ENCODE assay signal across 25 cellular contexts in the genomic region with DNA sequence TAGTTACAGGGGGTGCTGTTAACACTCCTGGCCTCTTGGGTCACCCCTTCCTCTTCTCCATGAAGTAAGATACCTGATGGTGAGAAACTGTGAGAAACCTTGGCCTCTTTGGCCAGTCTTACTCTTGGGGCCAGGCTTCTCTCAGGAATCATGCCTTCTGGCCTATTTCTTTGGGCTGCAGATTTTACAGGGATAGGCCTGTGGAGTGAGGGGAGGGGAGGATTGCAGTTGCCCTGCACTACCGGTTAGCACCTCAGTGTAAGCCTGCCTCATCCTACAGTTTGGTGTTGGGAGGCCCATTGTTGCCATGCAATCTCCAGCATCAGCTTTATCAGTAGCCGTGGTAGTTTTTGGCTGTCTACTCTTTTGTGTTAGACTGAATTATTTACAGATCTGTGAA. TPM values are rescaled to one million over a fixed set of nuclear protein-coding genes. Genes with fewer than 3 reads are reported as not detected.
A peak's percentile ranks its signal among the peaks of the same experiment; 100 is the strongest.
DNase-seq lines count a peak whose midpoint lies in the region; ATAC-seq, FAIRE-seq and TF ChIP-seq lines count a peak whose summit lies in the region.
"Had no signal": no experiment of that assay in that cellular context is flagged by ENCODE, and none has a peak within 500 bp of the region (broad histone marks: within the 10 kb centered on the region; RNA-seq: fewer than 3 reads in every experiment).

No MANE protein-coding gene starts in this region.

- H3K9ac ChIP-seq in endodermal cell (ENCODE audit: extremely low read depth, low read length, poor library complexity, severe bottlenecking): no peak overlapping the region
- H3K9ac ChIP-seq: BLaER1 treated with 17β-estradiol and CSF1 and Interleukin-3, amounts not matched to agents 10 nM and 100 nM had no signal

- POLR2A ChIA-PET in WTC11 (lab: Charles Lee): interaction anchor here (0.7 kb wide), 1 partner anchor 357 kb away, joined by 5 read pairs; no protein-coding TSS in a partner anchor

- FAIRE-seq in RCC 7860 (lab: Jason Lieb, UNC): no peak
- FAIRE-seq: A204.1, D721Med, G401.6, GM19239, H54 had no signal

- no peak for TF ChIP-seq CTCF in left ventricle myocardium inferior (IDR thresholded peaks at IDR 0.05; ENCODE audit: borderline replicate concordance)
- TF ChIP-seq CTCF in WTC11 (IDR thresholded peaks at IDR 0.05): no peak
- TF ChIP-seq CTCF in endodermal cell (conservative IDR thresholded peaks at IDR 0.05): peak; percentile 25

- WGBS in endodermal cell (ENCODE audit: insufficient coverage in 1 of 2, insufficient read length in 1 of 2), 2 experiments: 50 to 83% methylated on average over 1 to 2 of the region's 2 CpGs

- H3K27ac Mint-ChIP-seq in WTC11 (no peak overlapping the region), endodermal cell (no peak overlapping the region)
- H3K27ac Mint-ChIP-seq: CD14-positive monocyte; CD4-positive, alpha-beta T cell; CD8-positive, alpha-beta memory T cell; HFFc6 had no signal

- H3K4me3 ChIP-seq in left ventricle myocardium inferior (no peak overlapping the region), endodermal cell (ENCODE audit: low read length) (no peak overlapping the region)
- H3K4me3 ChIP-seq: BLaER1 treated with 17β-estradiol and CSF1 and Interleukin-3, amounts not matched to agents 10 nM and 100 nM; HAP-1 had no signal

- peaks cover 13% of the 10 kb centered on the region for H3K4me1 Mint-ChIP-seq in WTC11
- H3K4me1 Mint-ChIP-seq in endodermal cell: peaks cover 25% of the 10 kb centered on the region

- H3K27me3 Mint-ChIP-seq in WTC11 (ENCODE audit: low read depth) (no peaks in the 10 kb centered on the region), endodermal cell (ENCODE audit: insufficient read depth) (no peaks in the 10 kb centered on the region)
- H3K27me3 Mint-ChIP-seq: CD4-positive, alpha-beta T cell had no signal

- peak overlapping the region; percentile 25 for H3K27ac ChIP-seq in left ventricle myocardium inferior (replicated peaks)
- H3K27ac ChIP-seq in endodermal cell (ENCODE audit: low read depth, low read length): no peak overlapping the region
- H3K27ac ChIP-seq: 22Rv1; BLaER1 treated with 17β-estradiol and CSF1 and Interleukin-3, amounts not matched to agents 10 nM and 100 nM had no signal

- H3K36me3 ChIP-seq in left ventricle myocardium inferior (no peaks in the 10 kb centered on the region), endodermal cell (ENCODE audit: control insufficient read depth, insufficient read depth, low read length) (no peaks in the 10 kb centered on the region)
- H3K36me3 ChIP-seq: BE2C, HAP-1 had no signal

- CTCF ChIA-PET in WTC11 (lab: Charles Lee): no interaction called here

- no peaks in the 10 kb centered on the region for H3K4me1 ChIP-seq in left ventricle myocardium inferior
- peaks cover 7% of the 10 kb centered on the region for H3K4me1 ChIP-seq in endodermal cell (ENCODE audit: control insufficient read depth, insufficient read depth, low read length)
- H3K4me1 ChIP-seq: BE2C had no signal

- no peaks in the 10 kb centered on the region; the same call in 1 of the 2 replicates for H3K36me3 Mint-ChIP-seq in WTC11
- H3K36me3 Mint-ChIP-seq in endodermal cell (ENCODE audit: low read depth): no peaks in the 10 kb centered on the region
- H3K36me3 Mint-ChIP-seq: CD14-positive monocyte had no signal

- no peaks in the 10 kb centered on the region for H3K9me3 Mint-ChIP-seq in WTC11
- no peaks in the 10 kb centered on the region for H3K9me3 Mint-ChIP-seq in endodermal cell
- H3K9me3 Mint-ChIP-seq: CD14-positive monocyte; CD4-positive, alpha-beta T cell; CD8-positive, alpha-beta memory T cell; HFFc6 had no signal

- no peak for ATAC-seq in Right ventricle myocardium superior (ENCODE audit: poor library complexity)
- ATAC-seq in WTC11: peak; percentile 89
- no peak for ATAC-seq in HG02870 (IDR thresholded peaks at IDR 0.05; ENCODE audit: unreplicated experiment)

- H3K9me3 ChIP-seq in left ventricle myocardium inferior (replicated peaks): no peaks in the 10 kb centered on the region
- no peaks in the 10 kb centered on the region for H3K9me3 ChIP-seq in endodermal cell (ENCODE audit: control insufficient read depth, low read length)
- H3K9me3 ChIP-seq: BE2C; BLaER1 treated with 17β-estradiol and CSF1 and Interleukin-3, amounts not matched to agents 10 nM and 100 nM; HAP-1 had no signal

- H3K4me3 Mint-ChIP-seq in WTC11 (no peak overlapping the region), endodermal cell (no peak overlapping the region)
- H3K4me3 Mint-ChIP-seq: CD14-positive monocyte; CD4-positive, alpha-beta T cell; CD8-positive, alpha-beta memory T cell; HFFc6 had no signal

- DNase-seq in left ventricle myocardium inferior (no peak), Right ventricle myocardium superior (no peak), WTC11 (ENCODE audit: low spot score) (no peak), endodermal cell (peak; percentile 58), islet precursor cell (peak; percentile 56), glomerular visceral epithelial cell (ENCODE audit: extremely low spot score) (no peak), RCC 7860 (ENCODE audit: low spot score) (no peak)
- DNase-seq: AML-193; BE2C; CD4-positive, alpha-beta T cell; CD8-positive, alpha-beta memory T cell; DMS 273 treated with DMSO at 0.1 percent for 48 hours; DMS79 treated with DMSO at 0.1 percent for 48 hours; GOT3; HFFc6 had no signal

- H3K27me3 ChIP-seq in left ventricle myocardium inferior (ENCODE audit: low read depth) (no peaks in the 10 kb centered on the region), endodermal cell (ENCODE audit: control insufficient read depth, insufficient read depth, low read length, poor library complexity, severe bottlenecking) (no peaks in the 10 kb centered on the region)
- H3K27me3 ChIP-seq: BE2C; BLaER1 treated with 17β-estradiol and CSF1 and Interleukin-3, amounts not matched to agents 10 nM and 100 nM had no signal

- intact Hi-C loops in left ventricle myocardium inferior (cut with micrococcal nuclease) (no loop called here), Right ventricle myocardium superior (cut with DNase I) (no loop called here)

TF ChIP-seq in WTC11, 78 proteins besides CTCF, POLR2A, EP300 and RAD21:
- TF ChIP-seq, protein P1, sequence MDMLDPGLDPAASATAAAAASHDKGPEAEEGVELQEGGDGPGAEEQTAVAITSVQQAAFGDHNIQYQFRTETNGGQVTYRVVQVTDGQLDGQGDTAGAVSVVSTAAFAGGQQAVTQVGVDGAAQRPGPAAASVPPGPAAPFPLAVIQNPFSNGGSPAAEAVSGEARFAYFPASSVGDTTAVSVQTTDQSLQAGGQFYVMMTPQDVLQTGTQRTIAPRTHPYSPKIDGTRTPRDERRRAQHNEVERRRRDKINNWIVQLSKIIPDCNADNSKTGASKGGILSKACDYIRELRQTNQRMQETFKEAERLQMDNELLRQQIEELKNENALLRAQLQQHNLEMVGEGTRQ (CRISPR knock-in tag; IDR thresholded peaks at IDR 0.05): no peak
- TF ChIP-seq IRF1 (CRISPR knock-in tag; IDR thresholded peaks at IDR 0.05): no peak
- no peak for TF ChIP-seq SOX15 (CRISPR knock-in tag; IDR thresholded peaks at IDR 0.05)
- no peak for TF ChIP-seq ZBTB21 (CRISPR knock-in tag; IDR thresholded peaks at IDR 0.05; ENCODE audit: borderline replicate concordance)
- no peak for TF ChIP-seq NR3C1 (CRISPR knock-in tag; conservative IDR thresholded peaks at IDR 0.05; ENCODE audit: low read depth)
- TF ChIP-seq, protein P2, sequence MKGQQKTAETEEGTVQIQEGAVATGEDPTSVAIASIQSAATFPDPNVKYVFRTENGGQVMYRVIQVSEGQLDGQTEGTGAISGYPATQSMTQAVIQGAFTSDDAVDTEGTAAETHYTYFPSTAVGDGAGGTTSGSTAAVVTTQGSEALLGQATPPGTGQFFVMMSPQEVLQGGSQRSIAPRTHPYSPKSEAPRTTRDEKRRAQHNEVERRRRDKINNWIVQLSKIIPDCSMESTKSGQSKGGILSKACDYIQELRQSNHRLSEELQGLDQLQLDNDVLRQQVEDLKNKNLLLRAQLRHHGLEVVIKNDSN (CRISPR knock-in tag; IDR thresholded peaks at IDR 0.05): no peak
- TF ChIP-seq FOXJ3 (CRISPR knock-in tag; IDR thresholded peaks at IDR 0.05; ENCODE audit: borderline replicate concordance): no peak
- no peak for TF ChIP-seq NR1H2 (CRISPR knock-in tag; IDR thresholded peaks at IDR 0.05)

RNA-seq across cellular contexts. Expression of gene PGRMC2, which starts 7.6 kb away (rescaled TPM):
- total RNA-seq in left ventricle myocardium inferior (65.4 TPM), Right ventricle myocardium superior (58.4 TPM), WTC11 (2021) (68.2 to 70.9 TPM (median 70.0 TPM) in 3 replicates), endodermal cell (10 to 100 TPM; 57.0 to 68.5 TPM)
- polyA plus RNA-seq in endodermal cell (2013, experiment 1 of 2): 68.7 TPM
- polyA plus RNA-seq in endodermal cell (2013, experiment 2 of 2): 70.6 TPM

Comparison
In these comparisons a context has a peak if more than half of its experiments do, and no peak if none do; other contexts are left out.
1. DNase-seq: peak in endodermal cell (single experiment) and islet precursor cell (single experiment); none in left ventricle myocardium inferior (single experiment), Right ventricle myocardium superior (single experiment), WTC11 (single experiment), glomerular visceral epithelial cell (single experiment) and RCC 7860 (single experiment).